ENCODE assay signal across 9 cellular contexts in genomic region chr6:159852877-159853276, GRCh38. TPM values are rescaled to one million over a fixed set of nuclear protein-coding genes. Genes with fewer than 3 reads are reported as not detected.
DNase-seq lines count a peak whose midpoint lies in the region; ATAC-seq and TF ChIP-seq lines count a peak whose summit lies in the region.
"Had no signal": no experiment of that assay in that cellular context is flagged by ENCODE, and none has a peak within 500 bp of the region (broad histone marks: within the 10 kb centered on the region; RNA-seq: fewer than 3 reads in every experiment).

No MANE protein-coding gene starts in this region.

- H3K36me3 ChIP-seq in HEK293 (ENCODE audit: control insufficient read depth in 2 of 2, insufficient read depth in 1 of 2, low read length in 2 of 2) (no peaks in the 10 kb centered on the region), mucosa of descending colon (ENCODE audit: low read depth) (no peaks in the 10 kb centered on the region)
- no peaks in the 10 kb centered on the region for H3K36me3 ChIP-seq in effector memory CD4-positive, alpha-beta T cell (ENCODE audit: control insufficient read depth, insufficient read depth, low read length)

- POLR2A ChIA-PET in HEK293 (lab: Yijun Ruan, JAX): interaction anchor here (1.0 to 2.7 kb wide), 3 partner anchors 63 to 160 kb away, joined by 3 to 10 read pairs (median 5); partner anchors contain the start of genes MRPL18, SOD2, TCP1 and WTAP
- POLR2A ChIA-PET in activated CD8-positive, alpha-beta T cell treated with anti-CD3 and anti-CD28 coated beads for 36 hours (lab: Charles Lee): no interaction called here

- H3K27ac Mint-ChIP-seq in activated CD8-positive, alpha-beta T cell treated with anti-CD3 and anti-CD28 coated beads for 36 hours: no peak overlapping the region
- no peak overlapping the region for H3K27ac Mint-ChIP-seq in nephron progenitor cell
- H3K27ac Mint-ChIP-seq: T-cell had no signal

- peaks cover 2% of the 10 kb centered on the region for H3K36me3 Mint-ChIP-seq in activated CD8-positive, alpha-beta T cell treated with anti-CD3 and anti-CD28 coated beads for 36 hours (ENCODE audit: low read depth)
- no peaks in the 10 kb centered on the region for H3K36me3 Mint-ChIP-seq in nephron progenitor cell (ENCODE audit: low read depth)

- peak; percentile 61 for DNase-seq in D341Med (ENCODE audit: low spot score)
- DNase-seq in activated CD8-positive, alpha-beta T cell treated with anti-CD3 and anti-CD28 coated beads for 36 hours: no peak
- peak in 1 of 3 donors; percentile 22 for DNase-seq in mucosa of descending colon
- no peak for DNase-seq in effector memory CD4-positive, alpha-beta T cell
- DNase-seq in SHP77 (lab: John Stamatoyannopoulos, UW): no peak
- DNase-seq in nephron progenitor cell: no peak

- intact Hi-C loops in activated CD8-positive, alpha-beta T cell treated with anti-CD3 and anti-CD28 coated beads for 36 hours (cut with micrococcal nuclease): no loop called here
- intact Hi-C loops in mucosa of descending colon (cut with DNase I, micrococcal nuclease): no loop called here

- H3K4me1 ChIP-seq in HEK293 (ENCODE audit: control insufficient read depth, insufficient read depth, low read length) (no peaks in the 10 kb centered on the region), mucosa of descending colon (ENCODE audit: low read depth) (no peaks in the 10 kb centered on the region)
- no peaks in the 10 kb centered on the region for H3K4me1 ChIP-seq in effector memory CD4-positive, alpha-beta T cell (ENCODE audit: control insufficient read depth, insufficient read depth, low read length, poor library complexity, severe bottlenecking)

- H3K27me3 ChIP-seq in effector memory CD4-positive, alpha-beta T cell (replicated peaks; ENCODE audit: control insufficient read depth, insufficient read depth, low read length, poor library complexity, severe bottlenecking): no peaks in the 10 kb centered on the region

- CTCF ChIA-PET in HEK293 (lab: Yijun Ruan, JAX): interaction anchor here (0.8 to 1.4 kb wide), 3 partner anchors 9 to 47 kb away, joined by 3 to 5 read pairs (median 3); no protein-coding TSS in a partner anchor
- CTCF ChIA-PET in activated CD8-positive, alpha-beta T cell treated with anti-CD3 and anti-CD28 coated beads for 36 hours (lab: Charles Lee): interaction anchor here (0.7 to 2.1 kb wide), 6 partner anchors 9 to 161 kb away, joined by 3 to 6 read pairs (median 4); partner anchors contain the start of gene MRPL18

- no peaks in the 10 kb centered on the region for H3K27me3 Mint-ChIP-seq in activated CD8-positive, alpha-beta T cell treated with anti-CD3 and anti-CD28 coated beads for 36 hours
- peaks cover 31% of the 10 kb centered on the region for H3K27me3 Mint-ChIP-seq in nephron progenitor cell (ENCODE audit: low read depth, poor library complexity)

- H3K27ac ChIP-seq in HEK293 (ENCODE audit: extremely low read depth, low read depth, low read length): no peak overlapping the region
- no peak overlapping the region for H3K27ac ChIP-seq in effector memory CD4-positive, alpha-beta T cell (ENCODE audit: insufficient read depth, low read length, poor library complexity, severe bottlenecking)
- H3K27ac ChIP-seq: skin epidermis had no signal

- H3K9me3 Mint-ChIP-seq in activated CD8-positive, alpha-beta T cell treated with anti-CD3 and anti-CD28 coated beads for 36 hours: peaks cover 8% of the 10 kb centered on the region
- H3K9me3 Mint-ChIP-seq in nephron progenitor cell: peaks cover 32% of the 10 kb centered on the region

- H3K4me3 Mint-ChIP-seq in activated CD8-positive, alpha-beta T cell treated with anti-CD3 and anti-CD28 coated beads for 36 hours: no peak overlapping the region
- H3K4me3 Mint-ChIP-seq in nephron progenitor cell: no peak overlapping the region
- H3K4me3 Mint-ChIP-seq: T-cell had no signal

- H3K9me3 ChIP-seq in HEK293 (ENCODE audit: control insufficient read depth, insufficient read depth, low read depth, low read length) (no peaks in the 10 kb centered on the region), mucosa of descending colon (peaks cover 3% of the 10 kb centered on the region)
- H3K9me3 ChIP-seq in effector memory CD4-positive, alpha-beta T cell (ENCODE audit: control insufficient read depth, low read length): peaks cover 1% of the 10 kb centered on the region

- peak; percentile 30 for ATAC-seq in activated CD8-positive, alpha-beta T cell treated with anti-CD3 and anti-CD28 coated beads for 36 hours
- ATAC-seq in mucosa of descending colon: peak; percentile 41

- TF ChIP-seq CTCF in HEK293 (tag by site-specific recombination; IDR thresholded peaks at IDR 0.05): no peak; the same call in 1 of the 2 replicates
- TF ChIP-seq CTCF in activated CD8-positive, alpha-beta T cell treated with anti-CD3 and anti-CD28 coated beads for 36 hours (IDR thresholded peaks at IDR 0.05): no peak
- TF ChIP-seq CTCF in mucosa of descending colon (IDR thresholded peaks at IDR 0.05): no peak
- no peak for TF ChIP-seq CTCF in nephron progenitor cell (IDR thresholded peaks at IDR 0.05)

- peaks cover 3% of the 10 kb centered on the region for H3K4me1 Mint-ChIP-seq in activated CD8-positive, alpha-beta T cell treated with anti-CD3 and anti-CD28 coated beads for 36 hours (ENCODE audit: low read depth)
- H3K4me1 Mint-ChIP-seq in nephron progenitor cell: peaks cover 6% of the 10 kb centered on the region
- H3K4me1 Mint-ChIP-seq: T-cell had no signal

- H3K4me3 ChIP-seq in HEK293 (ENCODE audit: low read depth, low read length) (no peak overlapping the region), mucosa of descending colon (no peak overlapping the region)
- no peak overlapping the region for H3K4me3 ChIP-seq in effector memory CD4-positive, alpha-beta T cell (ENCODE audit: insufficient read depth, low read depth, low read length, poor library complexity, severe bottlenecking)
- H3K4me3 ChIP-seq: skin epidermis had no signal

TF ChIP-seq in HEK293, 187 proteins besides CTCF, POLR2A, EP300 and RAD21:
- TF ChIP-seq ZNF140 (tag by site-specific recombination; IDR thresholded peaks at IDR 0.05): no peak
- no peak for TF ChIP-seq ZNF488 (tag by site-specific recombination; IDR thresholded peaks at IDR 0.05)
- peak; percentile 27 for TF ChIP-seq ZNF654 (tag by site-specific recombination; IDR thresholded peaks at IDR 0.05; ENCODE audit: low read depth)
- no peak for TF ChIP-seq ZNF701 (tag by site-specific recombination; IDR thresholded peaks at IDR 0.05)

RNA-seq across cellular contexts. Expression of gene MAS1, which starts 37.9 kb away (rescaled TPM):
- total RNA-seq in activated CD8-positive, alpha-beta T cell treated with anti-CD3 and anti-CD28 coated beads for 36 hours: not detected
- total RNA-seq in mucosa of descending colon: not detected
- total RNA-seq: T-cell had no signal

RNA-seq across cellular contexts. Expression of gene PNLDC1, which starts 52.8 kb away (rescaled TPM):
- total RNA-seq in activated CD8-positive, alpha-beta T cell treated with anti-CD3 and anti-CD28 coated beads for 36 hours: under 1 TPM; 0.34 to 0.54 TPM
- total RNA-seq in mucosa of descending colon: 1 to 10 TPM in 1 of 3 donors, not detected in 2; 1.3 TPM
